ENCODE assay signal across 11 cellular contexts in the genomic region with DNA sequence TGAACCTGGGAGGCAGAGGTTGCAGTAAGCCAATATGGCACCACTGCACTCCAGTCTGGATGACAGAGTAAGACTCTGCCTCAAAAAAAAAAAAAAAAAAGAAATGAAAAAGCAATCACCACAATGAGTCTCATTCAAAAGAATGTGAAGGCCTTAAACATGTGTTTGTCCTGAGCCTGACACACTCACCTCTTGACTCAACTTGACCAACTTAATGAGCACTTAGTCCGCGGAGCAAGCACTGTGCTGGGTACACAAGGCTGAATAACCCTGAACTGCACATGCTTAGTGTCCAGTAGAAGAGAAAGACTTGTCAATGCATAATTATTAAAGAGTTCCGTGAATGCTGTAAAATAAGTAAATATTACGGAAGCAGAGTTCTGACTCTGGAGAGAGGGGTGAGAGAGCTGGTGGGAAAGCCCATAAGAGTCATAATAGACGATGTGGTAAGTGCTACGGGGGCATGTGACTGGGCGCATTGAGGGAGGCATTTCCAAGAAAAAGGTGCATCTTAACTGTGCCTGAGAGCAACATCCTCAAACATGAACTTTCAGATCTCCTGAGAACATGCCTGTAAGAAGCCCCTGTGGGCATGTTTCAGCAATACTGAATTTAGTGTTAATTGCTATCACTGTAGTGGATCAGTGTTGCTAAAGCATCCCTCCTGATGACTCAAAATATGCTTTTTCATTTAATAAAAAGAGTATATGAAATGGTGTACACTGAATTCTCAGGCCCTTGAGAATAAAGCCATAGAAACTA. TPM values are rescaled to one million over a fixed set of nuclear protein-coding genes. Genes with fewer than 3 reads are reported as not detected.
DNase-seq lines count a peak whose midpoint lies in the region; ATAC-seq and TF ChIP-seq lines count a peak whose summit lies in the region.
"Had no signal": no experiment of that assay in that cellular context is flagged by ENCODE, and none has a peak within 500 bp of the region (broad histone marks: within the 10 kb centered on the region; RNA-seq: fewer than 3 reads in every experiment).

No MANE protein-coding gene starts in this region.

- intact Hi-C loops in upper lobe of right lung (cut with DNase I), result no loop called here
- intact Hi-C loops in body of pancreas (cut with DNase I), result loop anchor here (10.0 kb wide), 1 partner anchor 55 kb away; no protein-coding TSS in a partner anchor

- H3K36me3 ChIP-seq in upper lobe of right lung (no peaks in the 10 kb centered on the region), body of pancreas (replicated peaks in 1 of 2; ENCODE audit: insufficient read depth in 1 of 2, low read depth in 2 of 2) (no peaks in the 10 kb centered on the region), MG63 (no peaks in the 10 kb centered on the region)
- H3K36me3 ChIP-seq: BLaER1 treated with 17β-estradiol and CSF1 and Interleukin-3, amounts not matched to agents 10 nM and 100 nM had no signal

- H3K27me3 ChIP-seq in upper lobe of right lung (no peaks in the 10 kb centered on the region), body of pancreas (no peaks in the 10 kb centered on the region), MG63 (no peaks in the 10 kb centered on the region)
- H3K27me3 ChIP-seq: BLaER1 treated with 17β-estradiol and CSF1 and Interleukin-3, amounts not matched to agents 10 nM and 100 nM had no signal

- ATAC-seq in HG02840 (IDR thresholded peaks at IDR 0.05; ENCODE audit: low FRiP score, unreplicated experiment), result peak; percentile 50
- ATAC-seq in upper lobe of right lung, result peak; percentile 57
- ATAC-seq in body of pancreas, result no peak

- H3K4me3 ChIP-seq in upper lobe of right lung, result no peak overlapping the region
- no peak overlapping the region for H3K4me3 ChIP-seq in body of pancreas
- H3K4me3 ChIP-seq in MG63, result no peak overlapping the region
- H3K4me3 ChIP-seq: BLaER1 treated with 17β-estradiol and CSF1 and Interleukin-3, amounts not matched to agents 10 nM and 100 nM had no signal

- peak; percentile 46 for DNase-seq in stimulated activated naive CD4-positive, alpha-beta T cell treated with Interleukin-2 at 50 U/mL for 16 hours (lab: John Stamatoyannopoulos, UW)
- no peak for DNase-seq in stimulated activated naive CD4-positive, alpha-beta T cell (lab: John Stamatoyannopoulos, UW)
- DNase-seq in upper lobe of right lung, result no peak
- no peak for DNase-seq in cerebellar cortex (ENCODE audit: low spot score)
- DNase-seq in body of pancreas, result no peak
- no peak for DNase-seq in MG63
- DNase-seq: immature natural killer cell had no signal

- H3K27ac ChIP-seq in VCaP, result peak overlapping the region; percentile 83
- H3K27ac ChIP-seq in upper lobe of right lung, result no peak overlapping the region
- no peak overlapping the region for H3K27ac ChIP-seq in body of pancreas
- H3K27ac ChIP-seq: BLaER1 treated with 17β-estradiol and CSF1 and Interleukin-3, amounts not matched to agents 10 nM and 100 nM; RWPE1 had no signal

- TF ChIP-seq CTCF in VCaP (conservative IDR thresholded peaks at IDR 0.05) (no peak), upper lobe of right lung (IDR thresholded peaks at IDR 0.05) (no peak), body of pancreas (IDR thresholded peaks at IDR 0.05) (no peak)

- 91 to 92% methylated on average over 7 of the region's 7 CpGs for WGBS in body of pancreas, 2 donors

- H3K9me3 ChIP-seq in upper lobe of right lung (no peaks in the 10 kb centered on the region), body of pancreas (no peaks in the 10 kb centered on the region), MG63 (no peaks in the 10 kb centered on the region)
- H3K9me3 ChIP-seq: BLaER1 treated with 17β-estradiol and CSF1 and Interleukin-3, amounts not matched to agents 10 nM and 100 nM had no signal

- TF ChIP-seq POLR2A in body of pancreas (IDR thresholded peaks at IDR 0.05), result no peak

- H3K4me1 ChIP-seq in upper lobe of right lung, result no peaks in the 10 kb centered on the region
- no peaks in the 10 kb centered on the region for H3K4me1 ChIP-seq in body of pancreas

RNA-seq across cellular contexts. Expression of a gene that starts 27.2 kb away (rescaled TPM):
- 10.1 TPM for total RNA-seq in upper lobe of right lung
- not detected for total RNA-seq in body of pancreas
- 2.8 and 5.6 TPM in 2 replicates for total RNA-seq in MG63 (2014; rRNA removed; shearing (Covaris generic); ENCODE audit: low replicate concordance)
